ENCODE assay signal across 8 cellular contexts in the genomic region with DNA sequence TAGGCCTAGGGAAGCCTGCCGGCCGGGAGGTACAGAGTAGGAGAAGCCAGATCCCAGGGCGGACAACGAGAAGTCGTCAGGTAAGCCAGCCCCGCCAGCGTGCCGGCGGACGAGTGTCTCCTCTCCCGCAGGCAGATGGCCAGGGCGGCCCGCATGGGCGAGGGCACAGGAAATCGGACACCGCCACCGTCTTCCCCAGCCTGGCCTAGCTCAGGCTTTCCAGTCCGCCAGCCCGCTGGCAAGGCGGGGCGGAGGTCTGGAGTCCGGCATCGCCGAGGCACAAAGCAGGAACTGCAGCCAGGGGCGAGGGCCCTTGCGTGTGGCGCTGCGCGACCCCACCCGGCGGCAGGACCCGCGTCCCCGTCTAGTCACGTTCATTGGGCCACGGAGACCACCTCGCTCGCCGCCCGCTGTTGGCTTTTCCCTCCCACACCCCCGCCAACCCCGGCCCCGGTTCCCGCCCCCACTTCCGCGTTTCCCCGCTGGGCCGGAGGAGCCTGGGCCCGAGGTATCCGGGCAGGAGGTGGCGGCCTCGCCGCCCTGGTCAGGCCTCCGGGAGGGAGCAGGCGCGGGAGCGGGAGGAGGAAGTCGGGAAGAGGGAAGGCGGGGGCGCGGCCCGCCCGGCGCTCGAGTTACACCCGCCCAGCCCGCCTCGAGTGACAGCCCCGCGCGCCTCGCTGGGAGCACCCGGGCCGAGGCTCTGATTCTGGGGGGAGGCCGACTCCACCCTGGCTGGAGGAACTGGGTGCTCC. TPM values are rescaled to one million over a fixed set of nuclear protein-coding genes. Genes with fewer than 3 reads are reported as not detected.
DNase-seq lines count a peak whose midpoint lies in the region; ATAC-seq and TF ChIP-seq lines count a peak whose summit lies in the region.

Gene GPD2 (plus strand): TSS at position 655 of the 752 bp plus-strand sequence. CDS start 39,727 bp downstream, outside the sequence.

- intact Hi-C loops in adrenal gland (cut with DNase I), result loop anchor here in 1 of 2 donors (10.0 kb wide), 2 partner anchors 91 to 149 kb away; no protein-coding TSS in a partner anchor
- intact Hi-C loops in heart right ventricle (cut with DNase I), result loop anchor here in 7 of 10 donors (1.0 to 10.0 kb wide), 10 partner anchors 34 to 149 kb away; partner anchors contain the start of gene NR4A2 (in 1 of the 7)
- intact Hi-C loops in posterior vena cava (cut with DNase I), result no loop called here

- ATAC-seq in heart right ventricle, result peak; percentile 97 to 100 (median 99)

- H3K27ac ChIP-seq in adrenal gland, result peak within 1 kb of the TSS; percentile 56 to 99 (median 98)
- H3K27ac ChIP-seq in heart right ventricle, result peak within 1 kb of the TSS; percentile 92 to 100 (median 99)

- TF ChIP-seq CTCF in adrenal gland (IDR thresholded peaks at IDR 0.05), result peak in 1 of 6 experiments; percentile 11
- TF ChIP-seq CTCF in heart right ventricle (IDR thresholded peaks at IDR 0.05), result peak in 5 of 9 donors; percentile 11 to 47 (median 32)

- H3K4me3 ChIP-seq in adrenal gland, result peak within 1 kb of the TSS; percentile 63 to 78 (median 69)
- H3K4me3 ChIP-seq in heart right ventricle, result peak within 1 kb of the TSS; percentile 45 to 92 (median 72)

- 0 to 3% (median 0%) methylated on average over 2 to 75 of the region's 75 CpGs for WGBS in adrenal gland, 4 donors
- 0% methylated on average over 57 to 75 of the region's 75 CpGs for WGBS in heart right ventricle, 2 donors

- DNase-seq in GM03348 (ENCODE audit: low spot score) (peak; percentile 96), H4 (ENCODE audit: low spot score) (peak; percentile 73), M059J (ENCODE audit: low read depth) (peak; percentile 89), T-helper 1 cell (peak; percentile 49 to 59 (median 50)), adrenal gland (peak; percentile 90 to 95 (median 93)), heart right ventricle (peak; percentile 92 to 94), posterior vena cava (ENCODE audit: low spot score) (peak; percentile 98), ureter (ENCODE audit: low spot score) (peak; percentile 93)

- no peaks in the 10 kb centered on the region for H3K9me3 ChIP-seq in adrenal gland (replicated peaks in 1 of 3)
- H3K9me3 ChIP-seq in heart right ventricle, result no peaks in the 10 kb centered on the region

- H3K27me3 ChIP-seq in adrenal gland (no peaks in the 10 kb centered on the region), heart right ventricle (no peaks in the 10 kb centered on the region)

- H3K36me3 ChIP-seq in adrenal gland (replicated peaks in 1 of 2) (no peaks in the 10 kb centered on the region), heart right ventricle (peaks cover 0 to 3% (median 0%) of the 10 kb centered on the region in 9 donors)

- H3K4me1 ChIP-seq in adrenal gland (replicated peaks in 1 of 2), result peaks cover 5 to 28% of the 10 kb centered on the region in 2 donors
- H3K4me1 ChIP-seq in heart right ventricle, result peaks cover 5 to 47% (median 24%) of the 10 kb centered on the region in 9 donors

- peak in 1 of 2 donors; percentile 68 for TF ChIP-seq POLR2A in adrenal gland (IDR thresholded peaks at IDR 0.05)

RNA-seq across cellular contexts. Expression of gene GPD2, which starts in this region (rescaled TPM):
- 72.2 and 84.6 TPM in 2 replicates for total RNA-seq in H4 (2014; rRNA removed; shearing (Covaris generic))
- 45.8 and 82.4 TPM in 2 replicates for total RNA-seq in M059J (2014; rRNA removed; shearing (Covaris generic))
- total RNA-seq in adrenal gland (10 to 100 TPM; 10.7 to 33.8 (median 16.2) TPM), heart right ventricle (10 to 100 TPM; 10.7 to 20.9 (median 15.5) TPM), posterior vena cava (10 to 100 TPM; 14.8 to 16.6 TPM), ureter (58.2 TPM)
- polyA plus RNA-seq in adrenal gland (10 to 100 TPM in 1 of 3 donors, 1 to 10 TPM in 2; 4.5 to 14.0 (median 5.0) TPM), heart right ventricle (1 to 10 TPM; 3.7 to 4.5 TPM)

Comparison
In these comparisons a context has a peak if more than half of its experiments do, and no peak if none do; other contexts are left out.
1. Peak in every context shown above with its lines: DNase-seq, ATAC-seq, H3K4me3 ChIP-seq and H3K27ac ChIP-seq.
2. intact Hi-C loops: an anchor here in heart right ventricle (1.0 to 10.0 kb wide); none called in posterior vena cava.